8 cellular contexts compared by ENCODE assay signal in the genomic region with DNA sequence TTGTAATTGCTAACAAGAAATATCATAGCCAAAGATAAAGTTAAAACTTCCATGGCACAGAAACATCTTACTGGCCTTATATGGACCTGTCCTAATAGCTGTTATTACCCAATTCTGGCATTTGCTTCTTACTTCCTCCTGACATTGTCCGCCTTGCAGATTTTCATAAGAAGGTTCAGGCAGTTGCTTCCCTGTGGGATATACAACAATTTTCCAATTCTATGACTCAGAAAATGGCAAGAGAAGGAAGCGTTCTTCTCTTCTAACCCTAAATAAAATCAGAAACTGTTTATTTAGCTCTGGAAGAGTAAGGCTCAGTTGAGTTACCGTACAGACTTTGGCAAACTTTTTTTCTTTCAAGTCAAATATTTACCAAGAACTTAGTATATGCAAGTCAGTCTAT. TPM values are rescaled to one million over a fixed set of nuclear protein-coding genes. Genes with fewer than 3 reads are reported as not detected.
DNase-seq lines count a peak whose midpoint lies in the region; ATAC-seq, FAIRE-seq and TF ChIP-seq lines count a peak whose summit lies in the region.

No MANE protein-coding gene starts in this region.

- no peak overlapping the region for H2AK5ac ChIP-seq in H1 (ENCODE audit: low read depth, low read length)

- H3K9me3 ChIP-seq in CD8-positive, alpha-beta memory T cell (ENCODE audit: low read length) = no peaks in the 10 kb centered on the region
- no peaks in the 10 kb centered on the region; a peak in 1 of 4 replicates for H3K9me3 ChIP-seq in H1 (ENCODE audit: insufficient read depth in 2 of 2, low read depth in 1 of 2, low read length in 1 of 2)

- H3K4me1 ChIP-seq in CD8-positive, alpha-beta memory T cell (ENCODE audit: insufficient read depth, low read length) = peaks cover 37% of the 10 kb centered on the region
- peaks cover 0 to 5% (median 0%) of the 10 kb centered on the region in 4 experiments; a peak in 2 of 7 replicates for H3K4me1 ChIP-seq in H1 (replicated peaks in 1 of 4; ENCODE audit: control insufficient read depth in 3 of 4, insufficient read depth in 4 of 4, low read length in 3 of 4)

- no peaks in the 10 kb centered on the region for H3K36me3 ChIP-seq in CD8-positive, alpha-beta memory T cell (ENCODE audit: insufficient read depth, low read length)
- no peaks in the 10 kb centered on the region; a peak in 1 of 8 replicates for H3K36me3 ChIP-seq in H1 (ENCODE audit: control insufficient read depth in 2 of 4, insufficient read depth in 4 of 4, low read length in 3 of 4)

- TF ChIP-seq RAD21 in H1 (IDR thresholded peaks at IDR 0.05 in 1 of 2, conservative IDR thresholded peaks at IDR 0.05 in 1 of 2; ENCODE audit: low read depth in 2 of 2, low read length in 2 of 2) = no peak

- DNase-seq in CD8-positive, alpha-beta memory T cell = no peak
- DNase-seq in NOMO-1 treated with dmso at 0.1 percent for 144 hours (lab: John Stamatoyannopoulos, UW; ENCODE audit: unreplicated experiment) = peak; percentile 49
- DNase-seq in H1 (ENCODE audit: low read depth in 1 of 2, low spot score in 2 of 2) = no peak
- DNase-seq in osteocyte (ENCODE audit: extremely low spot score, unreplicated experiment) = no peak
- DNase-seq in stimulated activated CD4-positive, alpha-beta T cell treated with anti-CD3 and anti-CD28 coated beads, Interleukin-2, amount 100 ng/mL, for 24 hours = no peak

- H3K9ac ChIP-seq in H1 (replicated peaks in 1 of 4; ENCODE audit: extremely low read depth in 1 of 4, low read depth in 3 of 4, low read length in 3 of 4) = peak overlapping the region in 1 of 4 experiments; percentile 46; a peak in 1 of 7 replicates

- H2BK20ac ChIP-seq in H1 (ENCODE audit: low read length) = no peak overlapping the region

- no peak for TF ChIP-seq EP300 in H1 (IDR thresholded peaks at IDR 0.05; ENCODE audit: borderline replicate concordance in 1 of 2, low read depth in 2 of 2, low read length in 2 of 2)

- no peaks in the 10 kb centered on the region for H3K27me3 Mint-ChIP-seq in CD8-positive, alpha-beta memory T cell
- no peaks in the 10 kb centered on the region for H3K27me3 Mint-ChIP-seq in osteocyte (ENCODE audit: unreplicated experiment)

- CTCF ChIA-PET in CD8-positive, alpha-beta memory T cell (lab: Charles Lee) = interaction anchor here (1.1 kb wide), 1 partner anchor 19 kb away, joined by 3 read pairs; no protein-coding TSS in a partner anchor
- CTCF ChIA-PET in H1 (lab: Charles Lee; ENCODE audit: partially characterized antibody) = no interaction called here

- H3K14ac ChIP-seq in H1 (ENCODE audit: insufficient read length) = no peak overlapping the region

- H4K8ac ChIP-seq in H1 (ENCODE audit: extremely low read depth, insufficient read depth, low read length) = no peak overlapping the region

- WGBS in H1 (ENCODE audit: extremely low coverage in 1 of 2, insufficient coverage in 1 of 2, insufficient read length in 1 of 2, insufficient replicate concordance in 2 of 2, low coverage in 1 of 2, low lambda C conversion rate in 2 of 2, missing lambda C conversion rate in 1 of 2), 2 experiments = 90% methylated on average over 3 of the region's 3 CpGs; no CpG with 5 or more reads in 1 of the 2 experiments

- no peak for TF ChIP-seq POLR2A in H1 (IDR thresholded peaks at IDR 0.05; ENCODE audit: control extremely low read depth in 1 of 2, low read depth in 2 of 2, low read length in 2 of 2)

- H3K9me3 Mint-ChIP-seq in CD8-positive, alpha-beta memory T cell = no peaks in the 10 kb centered on the region
- no peaks in the 10 kb centered on the region for H3K9me3 Mint-ChIP-seq in osteocyte (ENCODE audit: unreplicated experiment)

- no peak overlapping the region for H3K18ac ChIP-seq in H1 (ENCODE audit: extremely low read depth, low read length)

- no peaks in the 10 kb centered on the region for H3K27me3 ChIP-seq in CD8-positive, alpha-beta memory T cell (ENCODE audit: insufficient read depth, low read length, poor library complexity, severe bottlenecking)
- no peaks in the 10 kb centered on the region for H3K27me3 ChIP-seq in H1 (replicated peaks in 1 of 4; ENCODE audit: control insufficient read depth in 3 of 4, extremely low read depth in 1 of 4, insufficient read depth in 3 of 4, low read length in 3 of 4)

- TF ChIP-seq CTCF in H1 (IDR thresholded peaks at IDR 0.05; ENCODE audit: control extremely low read depth in 1 of 3, insufficient read depth in 1 of 3, low read depth in 1 of 3, low read length in 3 of 3) = no peak
- no peak for TF ChIP-seq CTCF in osteocyte (IDR thresholded peaks at IDR 0.05)

- H4K20me1 ChIP-seq in H1 (replicated peaks in 1 of 2; ENCODE audit: control insufficient read depth in 1 of 2, insufficient read depth in 2 of 2, low read length in 2 of 2) = peaks cover 0 to 3% of the 10 kb centered on the region in 2 experiments

- no peak overlapping the region for H2BK120ac ChIP-seq in H1 (replicated peaks; ENCODE audit: low read depth, low read length)

- no peak overlapping the region for H2BK15ac ChIP-seq in H1 (ENCODE audit: low read length)

- H3K79me1 ChIP-seq in H1 (ENCODE audit: low read depth, low read length) = no peaks in the 10 kb centered on the region; the same call in 1 of the 2 replicates

- POLR2A ChIA-PET in CD8-positive, alpha-beta memory T cell (lab: Charles Lee) = interaction anchor here (0.7 kb wide), 1 partner anchor 31 kb away, joined by 3 read pairs; no protein-coding TSS in a partner anchor
- POLR2A ChIA-PET in H1 (lab: Charles Lee; ENCODE audit: partially characterized antibody) = interaction anchor here (1.1 to 2.0 kb wide), 2 partner anchors 10 to 39 kb away, joined by 4 to 9 read pairs; a partner anchor contains a TSS

- H3K23me2 ChIP-seq in H1 (ENCODE audit: low read depth, low read length) = no peaks in the 10 kb centered on the region; the same call in 1 of the 2 replicates

- peak overlapping the region; percentile 74 for H3K4me3 ChIP-seq in CD8-positive, alpha-beta memory T cell (ENCODE audit: low read length)
- peak overlapping the region; percentile 68 to 98 (median 92); a peak in 4 of 8 replicates for H3K4me3 ChIP-seq in H1 (ENCODE audit: extremely low read depth in 1 of 4, insufficient read depth in 2 of 4, low read depth in 3 of 4, low read length in 4 of 4)

- no peak overlapping the region for H2AFZ ChIP-seq in H1 (ENCODE audit: low read length)

- peaks cover 25 to 61% of the 10 kb centered on the region in 2 experiments for H3K79me2 ChIP-seq in H1 (ENCODE audit: control insufficient read depth in 1 of 2, insufficient read depth in 2 of 2, low read length in 2 of 2)

- ATAC-seq in HG03442 (IDR thresholded peaks at IDR 0.05; ENCODE audit: unreplicated experiment) (no peak), HG03432 (IDR thresholded peaks at IDR 0.05; ENCODE audit: unreplicated experiment) (no peak), GM21367 (IDR thresholded peaks at IDR 0.05; ENCODE audit: unreplicated experiment) (no peak)

- no peak for FAIRE-seq in H1 (lab: Jason Lieb, UNC)

- H2BK12ac ChIP-seq in H1 (ENCODE audit: low read depth, low read length) = no peak overlapping the region

- H3K4me2 ChIP-seq in H1 (ENCODE audit: insufficient read depth in 1 of 2, low read depth in 2 of 2, low read length in 2 of 2) = peak overlapping the region; percentile 42 to 81; a peak in 3 of 4 replicates

- peak overlapping the region; percentile 75 for H3K27ac ChIP-seq in CD8-positive, alpha-beta memory T cell (ENCODE audit: low read depth, low read length)
- H3K27ac ChIP-seq in H1 (ENCODE audit: low read depth, low read length) = no peak overlapping the region

- H3K27ac Mint-ChIP-seq in CD8-positive, alpha-beta memory T cell = peak overlapping the region in 6 of 8 donors; percentile 33 to 95 (median 64)
- H3K27ac Mint-ChIP-seq in osteocyte (ENCODE audit: unreplicated experiment) = peak overlapping the region; percentile 78

- peak overlapping the region; percentile 62 to 98 (median 92) for H3K4me3 Mint-ChIP-seq in CD8-positive, alpha-beta memory T cell
- peak overlapping the region; percentile 87 for H3K4me3 Mint-ChIP-seq in osteocyte (ENCODE audit: unreplicated experiment)

- H4K5ac ChIP-seq in H1 (ENCODE audit: insufficient read length, low read depth, low read length) = no peak overlapping the region

- no peak overlapping the region for H3K4ac ChIP-seq in H1 (replicated peaks; ENCODE audit: insufficient read length, low read depth, low read length)

- H3K23ac ChIP-seq in H1 (ENCODE audit: insufficient read length) = no peak overlapping the region

- H3K4me1 Mint-ChIP-seq in CD8-positive, alpha-beta memory T cell = peaks cover 56 to 65% (median 61%) of the 10 kb centered on the region in 3 donors
- peaks cover 42% of the 10 kb centered on the region for H3K4me1 Mint-ChIP-seq in osteocyte (ENCODE audit: unreplicated experiment)

- no peak overlapping the region for H4K91ac ChIP-seq in H1 (replicated peaks; ENCODE audit: insufficient read length, low read length)

- peaks cover 0 to 26% (median 1%) of the 10 kb centered on the region in 3 donors for H3K36me3 Mint-ChIP-seq in CD8-positive, alpha-beta memory T cell
- peaks cover 2% of the 10 kb centered on the region for H3K36me3 Mint-ChIP-seq in osteocyte (ENCODE audit: unreplicated experiment)

- H2BK5ac ChIP-seq in H1 (ENCODE audit: low read depth, low read length) = no peak overlapping the region

- H3K56ac ChIP-seq in H1 (replicated peaks; ENCODE audit: insufficient read length, low read depth, low read length) = no peak overlapping the region

RNA-seq across cellular contexts. Expression of a gene that starts 1.7 kb away (rescaled TPM):
- total RNA-seq in CD8-positive, alpha-beta memory T cell = 10 to 100 TPM; 73.3 to 79.4 TPM
- polyA plus RNA-seq in CD8-positive, alpha-beta memory T cell = 46.7 TPM
- total RNA-seq in H1 (2021; fragmentation: NEBNext Ultra II Directional; extraction: Animal tissue kit (Norgen Biotek cat#: 25700)) = 30.3 and 33.1 TPM in 2 replicates
- 9.2 and 10.4 TPM in 2 replicates for polyA plus RNA-seq in H1 (2011; rRNA removed)
- 12.6 TPM for polyA plus RNA-seq in H1 (2011; cell fraction: cytosol; rRNA removed)
- 12.5 TPM for polyA plus RNA-seq in H1 (2011; cell fraction: nucleus; rRNA removed)
- 16.8 to 32.6 TPM (median 21.3 TPM) in 4 replicates for polyA plus RNA-seq in H1 (2012, experiment 1 of 2)
- polyA plus RNA-seq in H1 (2012, experiment 2 of 2) = 1.9 TPM
- polyA plus RNA-seq in H1 (2013, experiment 1 of 2) = 24.1 TPM
- 24.0 TPM for polyA plus RNA-seq in H1 (2013, experiment 2 of 2)
- polyA minus RNA-seq in H1 (2011; rRNA and poly(A)+ RNA removed) = 13.5 and 24.9 TPM in 2 replicates
- 16.7 TPM for polyA minus RNA-seq in H1 (2011; cell fraction: cytosol; rRNA and poly(A)+ RNA removed)
- 29.1 TPM for polyA minus RNA-seq in H1 (2011; cell fraction: nucleus; rRNA and poly(A)+ RNA removed)
- 85.2 and 91.1 TPM in 2 replicates for total RNA-seq in osteocyte

RNA-seq across cellular contexts. Expression of a gene that starts 38.5 kb away (rescaled TPM):
- 1,000 to 10,000 TPM; 1,652 to 1,731 TPM for total RNA-seq in CD8-positive, alpha-beta memory T cell
- 1,994 TPM for polyA plus RNA-seq in CD8-positive, alpha-beta memory T cell
- total RNA-seq in H1 (2021; fragmentation: NEBNext Ultra II Directional; extraction: Animal tissue kit (Norgen Biotek cat#: 25700)) = 1,534 and 1,595 TPM in 2 replicates
- polyA plus RNA-seq in H1 (2011; rRNA removed) = 351 and 467 TPM in 2 replicates
- polyA plus RNA-seq in H1 (2011; cell fraction: cytosol; rRNA removed) = 1,498 TPM
- 3,683 TPM for polyA plus RNA-seq in H1 (2011; cell fraction: nucleus; rRNA removed)
- polyA plus RNA-seq in H1 (2012, experiment 1 of 2) = 2,585 to 4,633 TPM (median 3,952 TPM) in 4 replicates
- polyA plus RNA-seq in H1 (2012, experiment 2 of 2) = 859 TPM
- 5,500 TPM for polyA plus RNA-seq in H1 (2013, experiment 1 of 2)
- polyA plus RNA-seq in H1 (2013, experiment 2 of 2) = 5,119 TPM
- polyA minus RNA-seq in H1 (2011; rRNA and poly(A)+ RNA removed) = 1,273 and 1,578 TPM in 2 replicates
- polyA minus RNA-seq in H1 (2011; cell fraction: cytosol; rRNA and poly(A)+ RNA removed) = 669 TPM
- 580 TPM for polyA minus RNA-seq in H1 (2011; cell fraction: nucleus; rRNA and poly(A)+ RNA removed)
- total RNA-seq in osteocyte = 1,134 and 1,223 TPM in 2 replicates

RNA-seq across cellular contexts. Expression of a gene that starts 40.7 kb away (rescaled TPM):
- total RNA-seq in CD8-positive, alpha-beta memory T cell = 10 to 100 TPM; 25.3 to 27.7 TPM
- 13.9 TPM for polyA plus RNA-seq in CD8-positive, alpha-beta memory T cell
- 12.0 and 12.6 TPM in 2 replicates for total RNA-seq in H1 (2021; fragmentation: NEBNext Ultra II Directional; extraction: Animal tissue kit (Norgen Biotek cat#: 25700))
- polyA plus RNA-seq in H1 (2011; rRNA removed) = 0.55 and 1.2 TPM in 2 replicates
- polyA plus RNA-seq in H1 (2011; cell fraction: cytosol; rRNA removed) = 2.1 TPM
- polyA plus RNA-seq in H1 (2011; cell fraction: nucleus; rRNA removed) = 0.71 TPM
- 5.6 to 10.4 TPM (median 7.0 TPM) in 4 replicates for polyA plus RNA-seq in H1 (2012, experiment 1 of 2)
- 0.84 TPM for polyA plus RNA-seq in H1 (2012, experiment 2 of 2)
- 4.3 TPM for polyA plus RNA-seq in H1 (2013, experiment 1 of 2)
- polyA plus RNA-seq in H1 (2013, experiment 2 of 2) = 4.6 TPM
- 3.5 and 4.8 TPM in 2 replicates for polyA minus RNA-seq in H1 (2011; rRNA and poly(A)+ RNA removed)
- 2.6 TPM for polyA minus RNA-seq in H1 (2011; cell fraction: cytosol; rRNA and poly(A)+ RNA removed)
- polyA minus RNA-seq in H1 (2011; cell fraction: nucleus; rRNA and poly(A)+ RNA removed) = 3.8 TPM
- 18.1 and 18.2 TPM in 2 replicates for total RNA-seq in osteocyte

RNA-seq across cellular contexts. Expression of a gene that starts 44.7 kb away (rescaled TPM):
- 1 to 10 TPM; 1.8 to 2.1 TPM for total RNA-seq in CD8-positive, alpha-beta memory T cell
- polyA plus RNA-seq in CD8-positive, alpha-beta memory T cell = 2.3 TPM
- 0.33 and 0.50 TPM in 2 replicates for total RNA-seq in H1 (2021; fragmentation: NEBNext Ultra II Directional; extraction: Animal tissue kit (Norgen Biotek cat#: 25700))
- polyA plus RNA-seq in H1 (2011; rRNA removed) = 0.19 and 0.41 TPM in 2 replicates
- polyA plus RNA-seq in H1 (2011; cell fraction: cytosol; rRNA removed) = 0.41 TPM
- polyA plus RNA-seq in H1 (2011; cell fraction: nucleus; rRNA removed) = 0.24 TPM
- 0.39 to 0.72 TPM (median 0.47 TPM) in 4 replicates for polyA plus RNA-seq in H1 (2012, experiment 1 of 2)
- polyA plus RNA-seq in H1 (2012, experiment 2 of 2) = 0.07 TPM
- polyA plus RNA-seq in H1 (2013, experiment 1 of 2) = 0.34 TPM
- polyA plus RNA-seq in H1 (2013, experiment 2 of 2) = 0.37 TPM
- polyA minus RNA-seq in H1 (2011; rRNA and poly(A)+ RNA removed) = 0.35 and 0.71 TPM in 2 replicates
- not detected for polyA minus RNA-seq in H1 (2011; cell fraction: cytosol; rRNA and poly(A)+ RNA removed)
- 0.20 TPM for polyA minus RNA-seq in H1 (2011; cell fraction: nucleus; rRNA and poly(A)+ RNA removed)
- total RNA-seq in osteocyte = 0.73 and 1.1 TPM in 2 replicates
